9 cellular contexts compared by ENCODE assay signal in genomic region chr4:152778656-152779512, GRCh38. TPM values are rescaled to one million over a fixed set of nuclear protein-coding genes. Genes with fewer than 3 reads are reported as not detected.
DNase-seq lines count a peak whose midpoint lies in the region; ATAC-seq, FAIRE-seq and TF ChIP-seq lines count a peak whose summit lies in the region.
"Had no signal": no experiment of that assay in that cellular context is flagged by ENCODE, and none has a peak within 500 bp of the region (broad histone marks: within the 10 kb centered on the region; RNA-seq: fewer than 3 reads in every experiment).

No MANE protein-coding gene starts in this region.

- in situ Hi-C loops in HepG2 (cut with HindIII; ENCODE audit: extremely low pct_ligation_motif_present, low pct_unique_long_range_greater_than_20kb) = no loop called here

- H3K27ac ChIP-seq in HUES64 (ENCODE audit: low read depth, low read length) (peak overlapping the region; percentile 80), colonic mucosa (peak overlapping the region; percentile 92), HepG2 (ENCODE audit: extremely low read length, insufficient read depth, low read length) (peak overlapping the region; percentile 75)

- H4K20me1 ChIP-seq in HepG2 (ENCODE audit: insufficient read depth, low read length) = no peaks in the 10 kb centered on the region

- H3K4me1 ChIP-seq in HUES64 (ENCODE audit: insufficient read depth, low read length) = peaks cover 6% of the 10 kb centered on the region
- peaks cover 5% of the 10 kb centered on the region for H3K4me1 ChIP-seq in colonic mucosa
- peaks cover 36% of the 10 kb centered on the region for H3K4me1 ChIP-seq in HepG2 (ENCODE audit: insufficient read depth, low read length)

- CTCF ChIA-PET in HepG2 (lab: Yijun Ruan, JAX; ENCODE audit: low intra/inter-chr PET ratio, low total read pairs) = no interaction called here

- H3K36me3 ChIP-seq in HUES64 (ENCODE audit: insufficient read depth, low read length) (no peaks in the 10 kb centered on the region; the same call in 1 of the 2 replicates), colonic mucosa (no peaks in the 10 kb centered on the region), HepG2 (replicated peaks in 1 of 2; ENCODE audit: control insufficient read depth in 1 of 2, insufficient read depth in 2 of 2, low read length in 2 of 2) (no peaks in the 10 kb centered on the region)

- H3K9me3 ChIP-seq in HUES64 (ENCODE audit: insufficient read depth, low read depth, low read length) (no peaks in the 10 kb centered on the region), colonic mucosa (no peaks in the 10 kb centered on the region), HepG2 (ENCODE audit: low read length) (no peaks in the 10 kb centered on the region)

- BruUV-seq in HepG2 (replicated peaks; lab: Mats Ljungman, UMichigan) = TSS peak; percentile 77

- peaks cover 34% of the 10 kb centered on the region for H3K79me2 ChIP-seq in HepG2 (ENCODE audit: insufficient read depth, low read length)

- H3K9ac ChIP-seq in HUES64 (ENCODE audit: low read depth, low read length) (peak overlapping the region; percentile 82), colonic mucosa (ENCODE audit: low read depth in 2 of 2, low read length in 2 of 2) (peak overlapping the region; percentile 73 to 99), HepG2 (ENCODE audit: insufficient read depth, low read depth, low read length) (peak overlapping the region; percentile 82)

- intact Hi-C loops in colonic mucosa (cut with DNase I) (loop anchor here (5.0 kb wide), 1 partner anchor 303 kb away; no protein-coding TSS in a partner anchor), HepG2 (cut with micrococcal nuclease; ENCODE audit: unreplicated experiment) (loop anchor here (5.0 to 10.0 kb wide), 2 partner anchors 176 to 348 kb away; no protein-coding TSS in a partner anchor)

- WGBS in HUES64 = 5% methylated on average over 30 of the region's 30 CpGs
- 2% methylated on average over 29 of the region's 30 CpGs for WGBS in HepG2 (ENCODE audit: low lambda C conversion rate)

- TF ChIP-seq CTCF in WI38 (IDR thresholded peaks at IDR 0.05; ENCODE audit: low read depth, low read length) (no peak), colonic mucosa (IDR thresholded peaks at IDR 0.05) (no peak), HepG2 (CRISPR knock-in tag; IDR thresholded peaks at IDR 0.05) (no peak)

- peak overlapping the region; percentile 79 for H2AFZ ChIP-seq in HepG2 (ENCODE audit: low read length)

- DNase-seq in NCI-H1417 (lab: John Stamatoyannopoulos, UW) (peak; percentile 46 to 79 (median 75)), NCI-H1417 treated with DMSO at 0.1 percent for 48 hours (lab: John Stamatoyannopoulos, UW) (no peak), colonic mucosa (peak; percentile 50), HepG2 (ENCODE audit: low spot score) (peak; percentile 3)
- peak; percentile 33 for DNase-seq in stimulated activated CD4-positive, alpha-beta T cell treated with anti-CD3 and anti-CD28 coated beads, Interleukin-4, amount 100 ng/mL, for 24 hours

- no peak for TF ChIP-seq RAD21 in HepG2 (CRISPR knock-in tag; IDR thresholded peaks at IDR 0.05)

- H3K27me3 ChIP-seq in HUES64 (ENCODE audit: insufficient read depth, low read length) = peaks cover 3% of the 10 kb centered on the region; the same call in 1 of the 2 replicates
- no peaks in the 10 kb centered on the region for H3K27me3 ChIP-seq in colonic mucosa
- no peaks in the 10 kb centered on the region; a peak in 1 of 5 replicates for H3K27me3 ChIP-seq in HepG2 (ENCODE audit: control insufficient read depth in 1 of 2, insufficient read depth in 2 of 2, low read length in 2 of 2)

- no peak for FAIRE-seq in HepG2 (lab: Jason Lieb, UNC)
- FAIRE-seq: colon had no signal

- peak overlapping the region; percentile 87 for H3K4me3 ChIP-seq in HUES64 (ENCODE audit: low read length)
- H3K4me3 ChIP-seq in WI38 (ENCODE audit: low read depth, low read length) = peak overlapping the region; percentile 89
- H3K4me3 ChIP-seq in colonic mucosa = peak overlapping the region; percentile 64
- peak overlapping the region; percentile 64 to 85 (median 65) for H3K4me3 ChIP-seq in HepG2 (replicated peaks in 1 of 3; ENCODE audit: insufficient read depth in 1 of 3, low read depth in 2 of 3, low read length in 3 of 3)

- POLR2A ChIA-PET in HepG2 (lab: Yijun Ruan, JAX) = interaction anchor here (1.5 kb wide), 1 partner anchor 9 kb away, joined by 5 read pairs; no protein-coding TSS in a partner anchor

- TF ChIP-seq EP300 in HepG2 (IDR thresholded peaks at IDR 0.05; ENCODE audit: low read depth in 2 of 2, low read length in 2 of 2) (no peak), HepG2 (CRISPR knock-in tag; IDR thresholded peaks at IDR 0.05; ENCODE audit: borderline replicate concordance) (no peak)

- peak overlapping the region; percentile 86 for H3K4me2 ChIP-seq in HepG2 (ENCODE audit: low read depth, low read length)

- TF ChIP-seq POLR2A in HepG2 (IDR thresholded peaks at IDR 0.05; ENCODE audit: insufficient read depth in 1 of 2, low read depth in 2 of 2, low read length in 2 of 2) = no peak

- peak; percentile 64 for ATAC-seq in HepG2
- no peak for ATAC-seq in HG02970 (IDR thresholded peaks at IDR 0.05; ENCODE audit: low FRiP score, unreplicated experiment)

TF ChIP-seq in HepG2, 621 proteins besides CTCF, POLR2A, EP300 and RAD21 (continues in another document):
- TF ChIP-seq CBX1 (IDR thresholded peaks at IDR 0.05; ENCODE audit: low read depth) (no peak), NRL (CRISPR knock-in tag; IDR thresholded peaks at IDR 0.05; ENCODE audit: borderline replicate concordance) (0 out of 2 replicates have a peak, but pooled peaks have one; percentile 8)

RNA-seq across cellular contexts. Expression of gene TIGD4, which starts 0.6 kb away (rescaled TPM):
- polyA plus RNA-seq in HUES64 (2013, experiment 1 of 2) = 1.5 TPM
- 2.2 TPM for polyA plus RNA-seq in HUES64 (2013, experiment 2 of 2)
- total RNA-seq in colonic mucosa = under 1 TPM in 1 of 2 donors, not detected in 1; 0.30 TPM
- 0.49 and 0.62 TPM in 2 replicates for total RNA-seq in HepG2 (2016; rRNA removed; fragmentation: Illumina TruSeq; extraction: Trizol)
- total RNA-seq in HepG2 (2016; cell fraction: cytosol; rRNA removed; fragmentation: Illumina TruSeq; extraction: Trizol; ENCODE audit: low read depth) = 0.18 TPM in 1 of 2 replicates, not detected in the other
- total RNA-seq in HepG2 (2016; cell fraction: insoluble cytoplasmic fraction; rRNA removed; fragmentation: Illumina TruSeq; extraction: Trizol) = 0.56 and 0.67 TPM in 2 replicates
- total RNA-seq in HepG2 (2016; cell fraction: membrane; rRNA removed; fragmentation: Illumina TruSeq; extraction: Trizol) = 0.21 and 0.37 TPM in 2 replicates
- total RNA-seq in HepG2 (2016; cell fraction: nucleus; rRNA removed; fragmentation: Illumina TruSeq; extraction: Trizol) = 0.93 and 1.3 TPM in 2 replicates
- polyA plus RNA-seq in HepG2 (2011; rRNA removed) = 0.15 and 0.29 TPM in 2 replicates
- 0.03 and 0.05 TPM in 2 replicates for polyA plus RNA-seq in HepG2 (2011; cell fraction: cytosol; rRNA removed)
- polyA plus RNA-seq in HepG2 (2011; cell fraction: nucleus; rRNA removed) = 0.13 and 0.23 TPM in 2 replicates
- polyA plus RNA-seq in HepG2 (2012) = 0.24 and 0.34 TPM in 2 replicates
- not detected in 2 replicates for polyA plus RNA-seq in HepG2 (2016; cell fraction: cytosol; fragmentation: Illumina TruSeq; extraction: Trizol; ENCODE audit: low read depth)
- 0.26 and 0.30 TPM in 2 replicates for polyA plus RNA-seq in HepG2 (2016; cell fraction: insoluble cytoplasmic fraction; fragmentation: Illumina TruSeq; extraction: Trizol; ENCODE audit: low read depth)
- polyA plus RNA-seq in HepG2 (2016; cell fraction: membrane; fragmentation: Illumina TruSeq; extraction: Trizol; ENCODE audit: low read depth) = 0.06 and 0.09 TPM in 2 replicates
- polyA plus RNA-seq in HepG2 (2016; cell fraction: nucleus; fragmentation: Illumina TruSeq; extraction: Trizol; ENCODE audit: insufficient read depth, low read depth) = 1.1 and 1.3 TPM in 2 replicates
- 0.08 and 0.14 TPM in 2 replicates for polyA minus RNA-seq in HepG2 (2011; rRNA and poly(A)+ RNA removed; ENCODE audit: low replicate concordance)
- 0.35 TPM in 1 of 2 replicates, not detected in the other for polyA minus RNA-seq in HepG2 (2011; cell fraction: cytosol; rRNA and poly(A)+ RNA removed)
- 0.39 and 1.6 TPM in 2 replicates for polyA minus RNA-seq in HepG2 (2011; cell fraction: nucleus; rRNA and poly(A)+ RNA removed)

RNA-seq across cellular contexts. Expression of gene ARFIP1, which starts 0.9 kb away (rescaled TPM):
- 37.5 TPM for polyA plus RNA-seq in HUES64 (2013, experiment 1 of 2)
- 33.0 TPM for polyA plus RNA-seq in HUES64 (2013, experiment 2 of 2)
- total RNA-seq in colonic mucosa (10 to 100 TPM; 55.9 to 74.1 TPM), HepG2 (2016; rRNA removed; fragmentation: Illumina TruSeq; extraction: Trizol) (27.7 and 44.8 TPM in 2 replicates)
- total RNA-seq in HepG2 (2016; cell fraction: cytosol; rRNA removed; fragmentation: Illumina TruSeq; extraction: Trizol; ENCODE audit: low read depth) = 6.2 and 7.8 TPM in 2 replicates
- total RNA-seq in HepG2 (2016; cell fraction: insoluble cytoplasmic fraction; rRNA removed; fragmentation: Illumina TruSeq; extraction: Trizol) = 28.7 and 47.3 TPM in 2 replicates
- total RNA-seq in HepG2 (2016; cell fraction: membrane; rRNA removed; fragmentation: Illumina TruSeq; extraction: Trizol) = 9.7 and 10.8 TPM in 2 replicates
- total RNA-seq in HepG2 (2016; cell fraction: nucleus; rRNA removed; fragmentation: Illumina TruSeq; extraction: Trizol) = 19.5 and 20.9 TPM in 2 replicates
- polyA plus RNA-seq in HepG2 (2011; rRNA removed) = 7.5 and 9.9 TPM in 2 replicates
- 3.8 and 6.0 TPM in 2 replicates for polyA plus RNA-seq in HepG2 (2011; cell fraction: cytosol; rRNA removed)
- polyA plus RNA-seq in HepG2 (2011; cell fraction: nucleus; rRNA removed) = 3.8 and 4.7 TPM in 2 replicates
- 11.8 and 13.3 TPM in 2 replicates for polyA plus RNA-seq in HepG2 (2012)
- polyA plus RNA-seq in HepG2 (2016; cell fraction: cytosol; fragmentation: Illumina TruSeq; extraction: Trizol; ENCODE audit: low read depth) = 1.5 and 1.7 TPM in 2 replicates
- 29.3 and 33.2 TPM in 2 replicates for polyA plus RNA-seq in HepG2 (2016; cell fraction: insoluble cytoplasmic fraction; fragmentation: Illumina TruSeq; extraction: Trizol; ENCODE audit: low read depth)
- 3.4 and 4.1 TPM in 2 replicates for polyA plus RNA-seq in HepG2 (2016; cell fraction: membrane; fragmentation: Illumina TruSeq; extraction: Trizol; ENCODE audit: low read depth)
- 14.1 and 14.3 TPM in 2 replicates for polyA plus RNA-seq in HepG2 (2016; cell fraction: nucleus; fragmentation: Illumina TruSeq; extraction: Trizol; ENCODE audit: insufficient read depth, low read depth)
- 3.8 and 4.2 TPM in 2 replicates for polyA minus RNA-seq in HepG2 (2011; rRNA and poly(A)+ RNA removed; ENCODE audit: low replicate concordance)
- 11.3 and 13.2 TPM in 2 replicates for polyA minus RNA-seq in HepG2 (2011; cell fraction: cytosol; rRNA and poly(A)+ RNA removed)
- 27.2 and 32.3 TPM in 2 replicates for polyA minus RNA-seq in HepG2 (2011; cell fraction: nucleus; rRNA and poly(A)+ RNA removed)
